Comparison of ENCODE assay signal across 19 cellular contexts in the genomic region with DNA sequence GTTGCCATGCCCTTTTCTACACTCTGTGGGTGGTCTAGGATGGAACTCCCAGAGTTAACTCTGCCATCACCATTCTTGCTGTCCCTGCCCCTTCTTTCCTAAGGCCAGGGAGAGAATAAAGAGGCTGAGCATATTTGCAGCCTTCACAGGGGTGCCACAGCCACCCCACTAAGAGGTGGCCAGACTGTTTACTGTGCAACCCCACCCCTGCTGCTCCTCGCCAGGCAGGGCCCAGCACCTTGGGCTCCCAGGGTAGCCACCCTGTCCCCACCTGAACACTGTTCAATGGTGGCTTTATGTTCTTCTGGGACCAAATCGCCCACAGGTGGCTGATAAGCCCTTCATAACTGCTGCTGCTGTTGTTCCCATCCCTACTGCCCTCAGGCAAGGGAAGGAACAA.
DNase-seq lines count a peak whose midpoint lies in the region; ATAC-seq and TF ChIP-seq lines count a peak whose summit lies in the region.
"Had no signal": no experiment of that assay in that cellular context is flagged by ENCODE, and none has a peak within 500 bp of the region (broad histone marks: within the 10 kb centered on the region; RNA-seq: fewer than 3 reads in every experiment).

No MANE protein-coding gene starts in this region.

- no peaks in the 10 kb centered on the region for H3K9me3 Mint-ChIP-seq in stimulated activated naive CD8-positive, alpha-beta T cell treated with anti-CD3 and anti-CD28 coated beads, Interleukin-15, amount 100 ng/mL, for 72 hours
- peaks cover 4% of the 10 kb centered on the region for H3K9me3 Mint-ChIP-seq in stimulated activated memory B cell treated with anti-CD40 and anti-IgM and Interleukin-4, amounts not matched to agents 10 μg/mL and 1 μg/mL and 100 μg/mL, for 72 hours
- H3K9me3 Mint-ChIP-seq in activated CD8-positive, alpha-beta T cell treated with anti-CD3 and anti-CD28 coated beads for 36 hours: no peaks in the 10 kb centered on the region
- H3K9me3 Mint-ChIP-seq: HFFc6 had no signal

- TF ChIP-seq POLR2A in gastroesophageal sphincter (IDR thresholded peaks at IDR 0.05): no peak

- H3K4me1 ChIP-seq in gastroesophageal sphincter: no peaks in the 10 kb centered on the region

- H3K4me3 ChIP-seq in gastroesophageal sphincter: no peak overlapping the region
- H3K4me3 ChIP-seq: BLaER1, GM12878, GM23338 had no signal

- ATAC-seq in stimulated activated naive CD8-positive, alpha-beta T cell treated with anti-CD3 and anti-CD28 coated beads, Interleukin-15, amount 100 ng/mL, for 72 hours: peak; percentile 28
- no peak for ATAC-seq in stimulated activated naive CD8-positive, alpha-beta T cell treated with anti-CD3 and anti-CD28 coated beads, Interleukin-15, Interleukin-2, amounts not matched to agents 100 U/mL and 50 U/mL, for 24 hours
- peak; percentile 39 for ATAC-seq in gastroesophageal sphincter
- ATAC-seq in stimulated activated memory B cell treated with anti-CD40 and anti-IgM and Interleukin-4, amounts not matched to agents 10 μg/mL and 1 μg/mL and 100 μg/mL, for 72 hours: peak; percentile 12
- ATAC-seq in activated CD8-positive, alpha-beta T cell treated with anti-CD3 and anti-CD28 coated beads for 36 hours: no peak
- ATAC-seq in GM21423 (IDR thresholded peaks at IDR 0.05; ENCODE audit: unreplicated experiment): no peak
- ATAC-seq: GM12878, GM23338, HCT116 had no signal

- intact Hi-C loops in activated CD8-positive, alpha-beta T cell treated with anti-CD3 and anti-CD28 coated beads for 36 hours (cut with micrococcal nuclease): no loop called here

- DNase-seq in stimulated activated naive CD8-positive, alpha-beta T cell treated with anti-CD3 and anti-CD28 coated beads, Interleukin-15, amount 100 ng/mL, for 72 hours: no peak
- no peak for DNase-seq in stimulated activated naive CD8-positive, alpha-beta T cell treated with anti-CD3 and anti-CD28 coated beads, Interleukin-15, Interleukin-2, amounts not matched to agents 100 U/mL and 50 U/mL, for 24 hours
- no peak for DNase-seq in activated CD8-positive, alpha-beta T cell treated with anti-CD3 and anti-CD28 coated beads for 36 hours
- no peak for DNase-seq in GM03348 (ENCODE audit: low spot score)
- DNase-seq: 8988T; CD4-positive, alpha-beta memory T cell; DMS79 treated with DMSO at 0.1 percent for 48 hours; GF-D8; H7; HFFc6 had no signal

- H3K27ac Mint-ChIP-seq in stimulated activated naive CD8-positive, alpha-beta T cell treated with anti-CD3 and anti-CD28 coated beads, Interleukin-15, amount 100 ng/mL, for 72 hours: no peak overlapping the region
- no peak overlapping the region for H3K27ac Mint-ChIP-seq in stimulated activated memory B cell treated with anti-CD40 and anti-IgM and Interleukin-4, amounts not matched to agents 10 μg/mL and 1 μg/mL and 100 μg/mL, for 72 hours
- H3K27ac Mint-ChIP-seq in activated CD8-positive, alpha-beta T cell treated with anti-CD3 and anti-CD28 coated beads for 36 hours: no peak overlapping the region
- H3K27ac Mint-ChIP-seq: CD14-positive monocyte; CD4-positive, alpha-beta memory T cell; GM23338; HFFc6 had no signal

- TF ChIP-seq EP300 in gastroesophageal sphincter (IDR thresholded peaks at IDR 0.05): no peak

- no peaks in the 10 kb centered on the region for H3K36me3 ChIP-seq in gastroesophageal sphincter
- H3K36me3 ChIP-seq: BLaER1 had no signal

- H3K27me3 Mint-ChIP-seq in stimulated activated naive CD8-positive, alpha-beta T cell treated with anti-CD3 and anti-CD28 coated beads, Interleukin-15, amount 100 ng/mL, for 72 hours: no peaks in the 10 kb centered on the region
- H3K27me3 Mint-ChIP-seq in stimulated activated memory B cell treated with anti-CD40 and anti-IgM and Interleukin-4, amounts not matched to agents 10 μg/mL and 1 μg/mL and 100 μg/mL, for 72 hours: no peaks in the 10 kb centered on the region
- H3K27me3 Mint-ChIP-seq in activated CD8-positive, alpha-beta T cell treated with anti-CD3 and anti-CD28 coated beads for 36 hours: no peaks in the 10 kb centered on the region

- H3K4me3 Mint-ChIP-seq in stimulated activated naive CD8-positive, alpha-beta T cell treated with anti-CD3 and anti-CD28 coated beads, Interleukin-15, amount 100 ng/mL, for 72 hours: no peak overlapping the region
- H3K4me3 Mint-ChIP-seq in stimulated activated memory B cell treated with anti-CD40 and anti-IgM and Interleukin-4, amounts not matched to agents 10 μg/mL and 1 μg/mL and 100 μg/mL, for 72 hours: no peak overlapping the region
- no peak overlapping the region for H3K4me3 Mint-ChIP-seq in activated CD8-positive, alpha-beta T cell treated with anti-CD3 and anti-CD28 coated beads for 36 hours
- H3K4me3 Mint-ChIP-seq: CD14-positive monocyte; CD4-positive, alpha-beta memory T cell; GM23338; HFFc6 had no signal

- WGBS in gastroesophageal sphincter (ENCODE audit: low coverage in 1 of 2), 2 donors: 80% methylated on average over 1 of the region's 2 CpGs; no CpG with 5 or more reads in 1 of the 2 donors

- H3K4me1 Mint-ChIP-seq in stimulated activated naive CD8-positive, alpha-beta T cell treated with anti-CD3 and anti-CD28 coated beads, Interleukin-15, amount 100 ng/mL, for 72 hours: no peaks in the 10 kb centered on the region
- peaks cover 7% of the 10 kb centered on the region for H3K4me1 Mint-ChIP-seq in stimulated activated memory B cell treated with anti-CD40 and anti-IgM and Interleukin-4, amounts not matched to agents 10 μg/mL and 1 μg/mL and 100 μg/mL, for 72 hours
- H3K4me1 Mint-ChIP-seq in activated CD8-positive, alpha-beta T cell treated with anti-CD3 and anti-CD28 coated beads for 36 hours (ENCODE audit: low read depth): no peaks in the 10 kb centered on the region
- H3K4me1 Mint-ChIP-seq: CD14-positive monocyte; CD4-positive, alpha-beta memory T cell had no signal

- CTCF ChIA-PET in activated CD8-positive, alpha-beta T cell treated with anti-CD3 and anti-CD28 coated beads for 36 hours (lab: Charles Lee): no interaction called here

- no peaks in the 10 kb centered on the region for H3K9me3 ChIP-seq in gastroesophageal sphincter

- no peak for TF ChIP-seq CTCF in gastroesophageal sphincter (IDR thresholded peaks at IDR 0.05)
- no peak for TF ChIP-seq CTCF in activated CD8-positive, alpha-beta T cell treated with anti-CD3 and anti-CD28 coated beads for 36 hours (IDR thresholded peaks at IDR 0.05)

- POLR2A ChIA-PET in activated CD8-positive, alpha-beta T cell treated with anti-CD3 and anti-CD28 coated beads for 36 hours (lab: Charles Lee): interaction anchor here (0.6 kb wide), 1 partner anchor 1175 kb away, joined by 3 read pairs; no protein-coding TSS in a partner anchor

- H3K27ac ChIP-seq in gastroesophageal sphincter: no peak overlapping the region
- H3K27ac ChIP-seq: BLaER1, HL-60 had no signal

- no peaks in the 10 kb centered on the region for H3K36me3 Mint-ChIP-seq in stimulated activated memory B cell treated with anti-CD40 and anti-IgM and Interleukin-4, amounts not matched to agents 10 μg/mL and 1 μg/mL and 100 μg/mL, for 72 hours
- no peaks in the 10 kb centered on the region for H3K36me3 Mint-ChIP-seq in activated CD8-positive, alpha-beta T cell treated with anti-CD3 and anti-CD28 coated beads for 36 hours (ENCODE audit: low read depth)
- H3K36me3 Mint-ChIP-seq: CD14-positive monocyte; CD4-positive, alpha-beta memory T cell had no signal

- no peaks in the 10 kb centered on the region for H3K27me3 ChIP-seq in gastroesophageal sphincter
- H3K27me3 ChIP-seq: BLaER1 had no signal

Comparison
In these comparisons a context has a peak if more than half of its experiments do, and no peak if none do; other contexts are left out.
1. ATAC-seq: peak in stimulated activated naive CD8-positive, alpha-beta T cell treated with anti-CD3 and anti-CD28 coated beads, Interleukin-15, amount 100 ng/mL, for 72 hours (single experiment), gastroesophageal sphincter (single experiment) and stimulated activated memory B cell treated with anti-CD40 and anti-IgM and Interleukin-4, amounts not matched to agents 10 μg/mL and 1 μg/mL and 100 μg/mL, for 72 hours (single experiment); none in stimulated activated naive CD8-positive, alpha-beta T cell treated with anti-CD3 and anti-CD28 coated beads, Interleukin-15, Interleukin-2, amounts not matched to agents 100 U/mL and 50 U/mL, for 24 hours (single experiment), activated CD8-positive, alpha-beta T cell treated with anti-CD3 and anti-CD28 coated beads for 36 hours (single experiment) and GM21423 (single experiment).